In genomic region chr1:214579183-214579582, GRCh38 we compare ENCODE assay signal across 1 cellular context.
TF ChIP-seq lines count a peak whose summit lies in the region.

No MANE protein-coding gene starts in this region.

TF ChIP-seq in GM12878, 131 proteins besides CTCF, POLR2A, EP300 and RAD21 (continued from another document):
- TF ChIP-seq ZNF622 (IDR thresholded peaks at IDR 0.05): no peak
- TF ChIP-seq NFXL1 (IDR thresholded peaks at IDR 0.05; ENCODE audit: borderline replicate concordance): no peak
- no peak for TF ChIP-seq USF2 (IDR thresholded peaks at IDR 0.05; ENCODE audit: borderline replicate concordance, low read depth, low read length)
- TF ChIP-seq KLF5 (IDR thresholded peaks at IDR 0.05; ENCODE audit: partially characterized antibody): no peak
- no peak for TF ChIP-seq SMC3 (IDR thresholded peaks at IDR 0.05; ENCODE audit: borderline replicate concordance, low read length)
